Comparison of ENCODE assay signal across 1 cellular context in the genomic region with DNA sequence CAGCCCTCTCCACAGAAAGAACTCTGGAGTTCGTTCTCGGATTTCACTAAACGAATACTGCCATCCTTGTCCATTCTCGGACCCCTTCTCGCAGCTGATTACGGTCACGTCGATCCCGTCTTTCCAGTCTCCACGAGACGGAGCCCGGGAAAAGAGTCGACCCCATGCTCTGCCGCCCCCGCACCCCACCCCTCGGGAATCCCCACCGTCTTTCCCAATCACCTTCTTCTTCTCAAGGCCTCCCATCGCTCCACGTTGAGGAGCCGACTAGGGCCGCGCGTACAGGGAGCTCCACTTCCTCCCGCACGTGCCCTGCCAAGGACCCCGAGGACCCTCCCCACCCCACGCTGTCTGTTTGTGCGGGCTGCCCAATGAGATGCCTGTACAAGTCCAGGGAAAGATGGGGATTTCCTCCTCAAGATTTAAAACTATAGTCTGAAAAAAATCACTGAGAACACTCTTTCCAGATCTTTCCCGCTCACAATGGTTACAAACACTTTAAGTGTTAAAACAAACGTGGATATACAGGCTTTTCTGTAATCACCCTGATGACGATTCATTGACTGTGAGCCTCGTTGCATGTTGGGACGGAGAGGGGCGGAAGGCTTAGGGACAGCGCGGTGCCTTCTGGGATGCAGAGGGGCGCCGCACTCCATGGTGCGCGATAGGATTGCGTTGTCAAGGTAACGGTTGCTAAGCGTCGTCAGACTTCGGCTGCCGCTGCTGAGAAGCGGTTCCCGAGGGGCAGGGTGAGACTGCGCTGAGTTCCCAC.
TF ChIP-seq lines count a peak whose summit lies in the region.

A gene (minus strand): TSS at position 323 of the 772 bp plus-strand sequence. CDS start 77 bp downstream, at position 246.

TF ChIP-seq in HepG2, 621 proteins besides CTCF, POLR2A, EP300 and RAD21 (continued from another document and continues in another):
- TF ChIP-seq, protein P1, sequence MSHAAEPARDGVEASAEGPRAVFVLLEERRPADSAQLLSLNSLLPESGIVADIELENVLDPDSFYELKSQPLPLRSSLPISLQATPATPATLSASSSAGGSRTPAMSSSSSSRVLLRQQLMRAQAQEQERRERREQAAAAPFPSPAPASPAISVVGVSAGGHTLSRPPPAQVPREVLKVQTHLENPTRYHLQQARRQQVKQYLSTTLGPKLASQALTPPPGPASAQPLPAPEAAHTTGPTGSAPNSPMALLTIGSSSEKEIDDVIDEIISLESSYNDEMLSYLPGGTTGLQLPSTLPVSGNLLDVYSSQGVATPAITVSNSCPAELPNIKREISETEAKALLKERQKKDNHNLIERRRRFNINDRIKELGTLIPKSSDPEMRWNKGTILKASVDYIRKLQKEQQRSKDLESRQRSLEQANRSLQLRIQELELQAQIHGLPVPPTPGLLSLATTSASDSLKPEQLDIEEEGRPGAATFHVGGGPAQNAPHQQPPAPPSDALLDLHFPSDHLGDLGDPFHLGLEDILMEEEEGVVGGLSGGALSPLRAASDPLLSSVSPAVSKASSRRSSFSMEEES (CRISPR knock-in tag; IDR thresholded peaks at IDR 0.05), result no peak
- TF ChIP-seq NONO (IDR thresholded peaks at IDR 0.05) (no peak), NONO (CRISPR knock-in tag; conservative IDR thresholded peaks at IDR 0.05) (peak; percentile 68), ZNF713 (CRISPR knock-in tag; IDR thresholded peaks at IDR 0.05) (no peak), GABPA (IDR thresholded peaks at IDR 0.05; ENCODE audit: low read depth, low read length) (peak; percentile 56), GABPA (CRISPR knock-in tag; IDR thresholded peaks at IDR 0.05; ENCODE audit: low read depth) (peak; percentile 88), ZNF253 (CRISPR knock-in tag; IDR thresholded peaks at IDR 0.05; ENCODE audit: borderline replicate concordance) (no peak), SOX5 (CRISPR knock-in tag; IDR thresholded peaks at IDR 0.05; ENCODE audit: borderline replicate concordance) (no peak), ZNF552 (CRISPR knock-in tag; IDR thresholded peaks at IDR 0.05; ENCODE audit: borderline replicate concordance) (no peak), ZNF816 (CRISPR knock-in tag; IDR thresholded peaks at IDR 0.05; ENCODE audit: borderline replicate concordance) (no peak), AGO2 (optimal IDR thresholded peaks at IDR 0.05; ENCODE audit: low read depth, low read length) (no peak), KDM1A (CRISPR knock-in tag; IDR thresholded peaks at IDR 0.05) (no peak), ZNF644 (CRISPR knock-in tag; IDR thresholded peaks at IDR 0.05; ENCODE audit: low read depth) (no peak), EED (CRISPR knock-in tag; IDR thresholded peaks at IDR 0.05) (no peak), ZFAT (CRISPR knock-in tag; conservative IDR thresholded peaks at IDR 0.05) (no peak), SMAD3 (CRISPR knock-in tag; IDR thresholded peaks at IDR 0.05) (no peak), SIN3A (IDR thresholded peaks at IDR 0.05; ENCODE audit: borderline replicate concordance, low read depth, low read length) (peak; percentile 84), TARDBP (CRISPR knock-in tag; IDR thresholded peaks at IDR 0.05) (no peak; the same call in none of the 2 replicates), ONECUT2 (CRISPR knock-in tag; IDR thresholded peaks at IDR 0.05) (no peak), ZNF670 (CRISPR knock-in tag; IDR thresholded peaks at IDR 0.05; ENCODE audit: borderline replicate concordance) (no peak; the same call in 1 of the 2 replicates), ZNF263 (CRISPR knock-in tag; IDR thresholded peaks at IDR 0.05) (no peak), FOXO1 (CRISPR knock-in tag; IDR thresholded peaks at IDR 0.05) (no peak), SKI (IDR thresholded peaks at IDR 0.05; ENCODE audit: partially characterized antibody) (no peak), ZFP36L1 (CRISPR knock-in tag; IDR thresholded peaks at IDR 0.05) (peak; percentile 71; the same call in 1 of the 2 replicates), ZNF446 (CRISPR knock-in tag; IDR thresholded peaks at IDR 0.05) (no peak), FLYWCH1 (CRISPR knock-in tag; IDR thresholded peaks at IDR 0.05) (no peak), ATF7-NPFF (CRISPR knock-in tag; IDR thresholded peaks at IDR 0.05; ENCODE audit: low read depth) (no peak), ERF (CRISPR knock-in tag; IDR thresholded peaks at IDR 0.05) (0 out of 2 replicates have a peak, but pooled peaks have one; percentile 19), KLF15 (CRISPR knock-in tag; IDR thresholded peaks at IDR 0.05; ENCODE audit: borderline replicate concordance) (no peak), ARNTL (CRISPR knock-in tag; IDR thresholded peaks at IDR 0.05) (peak; percentile 94), ZNF121 (CRISPR knock-in tag; IDR thresholded peaks at IDR 0.05) (no peak), ZKSCAN8 (CRISPR knock-in tag; IDR thresholded peaks at IDR 0.05; ENCODE audit: borderline replicate concordance) (no peak), ZNF773 (CRISPR knock-in tag; IDR thresholded peaks at IDR 0.05; ENCODE audit: borderline replicate concordance) (no peak), ZNF788 (CRISPR knock-in tag; IDR thresholded peaks at IDR 0.05; ENCODE audit: borderline replicate concordance) (peak; percentile 55; the same call in 1 of the 2 replicates), ARNT (IDR thresholded peaks at IDR 0.05) (no peak), TCF12 (IDR thresholded peaks at IDR 0.05) (no peak), TCF12 (CRISPR knock-in tag; IDR thresholded peaks at IDR 0.05) (no peak), ZNF431 (CRISPR knock-in tag; IDR thresholded peaks at IDR 0.05; ENCODE audit: borderline replicate concordance, low read depth) (no peak), ADNP (CRISPR knock-in tag; IDR thresholded peaks at IDR 0.05) (no peak), U2AF1 (optimal IDR thresholded peaks at IDR 0.05; ENCODE audit: low read depth, low read length) (no peak), NFKB2 (CRISPR knock-in tag; IDR thresholded peaks at IDR 0.05; ENCODE audit: borderline replicate concordance) (0 out of 2 replicates have a peak, but pooled peaks have one; percentile 35), HDAC1 (CRISPR knock-in tag; IDR thresholded peaks at IDR 0.05) (peak; percentile 86; the same call in 1 of the 2 replicates), ZNF782 (CRISPR knock-in tag; IDR thresholded peaks at IDR 0.05; ENCODE audit: borderline replicate concordance) (no peak), HCFC1 (IDR thresholded peaks at IDR 0.05; ENCODE audit: low read depth, low read length) (peak; percentile 93), MEIS1 (CRISPR knock-in tag; IDR thresholded peaks at IDR 0.05; ENCODE audit: borderline replicate concordance) (no peak), MIER2 (CRISPR knock-in tag; IDR thresholded peaks at IDR 0.05) (no peak)
- TF ChIP-seq, protein P2, sequence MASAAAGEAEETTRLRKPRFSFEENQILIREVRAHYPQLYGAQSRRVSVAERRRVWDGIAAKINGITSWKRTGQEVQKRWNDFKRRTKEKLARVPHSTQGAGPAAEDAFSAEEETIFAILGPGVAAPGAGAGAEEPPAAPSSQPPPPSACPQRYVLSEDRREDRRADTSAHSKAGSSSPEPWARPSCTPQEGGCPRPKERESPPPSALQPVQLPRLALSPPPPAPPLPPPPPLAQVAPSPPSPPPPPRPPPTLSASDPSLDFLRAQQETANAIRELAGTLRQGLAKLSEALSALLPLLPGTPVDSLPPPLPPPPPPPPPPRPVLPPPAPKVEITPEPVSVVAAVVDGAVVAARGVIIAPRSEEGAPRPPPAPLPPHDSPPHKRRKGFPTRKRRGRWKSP (CRISPR knock-in tag; IDR thresholded peaks at IDR 0.05), result 0 out of 2 replicates have a peak, but pooled peaks have one; percentile 30
- TF ChIP-seq, protein P3, sequence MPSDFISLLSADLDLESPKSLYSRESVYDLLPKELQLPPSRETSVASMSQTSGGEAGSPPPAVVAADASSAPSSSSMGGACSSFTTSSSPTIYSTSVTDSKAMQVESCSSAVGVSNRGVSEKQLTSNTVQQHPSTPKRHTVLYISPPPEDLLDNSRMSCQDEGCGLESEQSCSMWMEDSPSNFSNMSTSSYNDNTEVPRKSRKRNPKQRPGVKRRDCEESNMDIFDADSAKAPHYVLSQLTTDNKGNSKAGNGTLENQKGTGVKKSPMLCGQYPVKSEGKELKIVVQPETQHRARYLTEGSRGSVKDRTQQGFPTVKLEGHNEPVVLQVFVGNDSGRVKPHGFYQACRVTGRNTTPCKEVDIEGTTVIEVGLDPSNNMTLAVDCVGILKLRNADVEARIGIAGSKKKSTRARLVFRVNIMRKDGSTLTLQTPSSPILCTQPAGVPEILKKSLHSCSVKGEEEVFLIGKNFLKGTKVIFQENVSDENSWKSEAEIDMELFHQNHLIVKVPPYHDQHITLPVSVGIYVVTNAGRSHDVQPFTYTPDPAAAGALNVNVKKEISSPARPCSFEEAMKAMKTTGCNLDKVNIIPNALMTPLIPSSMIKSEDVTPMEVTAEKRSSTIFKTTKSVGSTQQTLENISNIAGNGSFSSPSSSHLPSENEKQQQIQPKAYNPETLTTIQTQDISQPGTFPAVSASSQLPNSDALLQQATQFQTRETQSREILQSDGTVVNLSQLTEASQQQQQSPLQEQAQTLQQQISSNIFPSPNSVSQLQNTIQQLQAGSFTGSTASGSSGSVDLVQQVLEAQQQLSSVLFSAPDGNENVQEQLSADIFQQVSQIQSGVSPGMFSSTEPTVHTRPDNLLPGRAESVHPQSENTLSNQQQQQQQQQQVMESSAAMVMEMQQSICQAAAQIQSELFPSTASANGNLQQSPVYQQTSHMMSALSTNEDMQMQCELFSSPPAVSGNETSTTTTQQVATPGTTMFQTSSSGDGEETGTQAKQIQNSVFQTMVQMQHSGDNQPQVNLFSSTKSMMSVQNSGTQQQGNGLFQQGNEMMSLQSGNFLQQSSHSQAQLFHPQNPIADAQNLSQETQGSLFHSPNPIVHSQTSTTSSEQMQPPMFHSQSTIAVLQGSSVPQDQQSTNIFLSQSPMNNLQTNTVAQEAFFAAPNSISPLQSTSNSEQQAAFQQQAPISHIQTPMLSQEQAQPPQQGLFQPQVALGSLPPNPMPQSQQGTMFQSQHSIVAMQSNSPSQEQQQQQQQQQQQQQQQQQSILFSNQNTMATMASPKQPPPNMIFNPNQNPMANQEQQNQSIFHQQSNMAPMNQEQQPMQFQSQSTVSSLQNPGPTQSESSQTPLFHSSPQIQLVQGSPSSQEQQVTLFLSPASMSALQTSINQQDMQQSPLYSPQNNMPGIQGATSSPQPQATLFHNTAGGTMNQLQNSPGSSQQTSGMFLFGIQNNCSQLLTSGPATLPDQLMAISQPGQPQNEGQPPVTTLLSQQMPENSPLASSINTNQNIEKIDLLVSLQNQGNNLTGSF (CRISPR knock-in tag; IDR thresholded peaks at IDR 0.05), result no peak
- TF ChIP-seq, protein P4, sequence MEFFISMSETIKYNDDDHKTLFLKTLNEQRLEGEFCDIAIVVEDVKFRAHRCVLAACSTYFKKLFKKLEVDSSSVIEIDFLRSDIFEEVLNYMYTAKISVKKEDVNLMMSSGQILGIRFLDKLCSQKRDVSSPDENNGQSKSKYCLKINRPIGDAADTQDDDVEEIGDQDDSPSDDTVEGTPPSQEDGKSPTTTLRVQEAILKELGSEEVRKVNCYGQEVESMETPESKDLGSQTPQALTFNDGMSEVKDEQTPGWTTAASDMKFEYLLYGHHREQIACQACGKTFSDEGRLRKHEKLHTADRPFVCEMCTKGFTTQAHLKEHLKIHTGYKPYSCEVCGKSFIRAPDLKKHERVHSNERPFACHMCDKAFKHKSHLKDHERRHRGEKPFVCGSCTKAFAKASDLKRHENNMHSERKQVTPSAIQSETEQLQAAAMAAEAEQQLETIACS (CRISPR knock-in tag; IDR thresholded peaks at IDR 0.05), result no peak; the same call in 1 of the 2 replicates
- TF ChIP-seq, protein P5, sequence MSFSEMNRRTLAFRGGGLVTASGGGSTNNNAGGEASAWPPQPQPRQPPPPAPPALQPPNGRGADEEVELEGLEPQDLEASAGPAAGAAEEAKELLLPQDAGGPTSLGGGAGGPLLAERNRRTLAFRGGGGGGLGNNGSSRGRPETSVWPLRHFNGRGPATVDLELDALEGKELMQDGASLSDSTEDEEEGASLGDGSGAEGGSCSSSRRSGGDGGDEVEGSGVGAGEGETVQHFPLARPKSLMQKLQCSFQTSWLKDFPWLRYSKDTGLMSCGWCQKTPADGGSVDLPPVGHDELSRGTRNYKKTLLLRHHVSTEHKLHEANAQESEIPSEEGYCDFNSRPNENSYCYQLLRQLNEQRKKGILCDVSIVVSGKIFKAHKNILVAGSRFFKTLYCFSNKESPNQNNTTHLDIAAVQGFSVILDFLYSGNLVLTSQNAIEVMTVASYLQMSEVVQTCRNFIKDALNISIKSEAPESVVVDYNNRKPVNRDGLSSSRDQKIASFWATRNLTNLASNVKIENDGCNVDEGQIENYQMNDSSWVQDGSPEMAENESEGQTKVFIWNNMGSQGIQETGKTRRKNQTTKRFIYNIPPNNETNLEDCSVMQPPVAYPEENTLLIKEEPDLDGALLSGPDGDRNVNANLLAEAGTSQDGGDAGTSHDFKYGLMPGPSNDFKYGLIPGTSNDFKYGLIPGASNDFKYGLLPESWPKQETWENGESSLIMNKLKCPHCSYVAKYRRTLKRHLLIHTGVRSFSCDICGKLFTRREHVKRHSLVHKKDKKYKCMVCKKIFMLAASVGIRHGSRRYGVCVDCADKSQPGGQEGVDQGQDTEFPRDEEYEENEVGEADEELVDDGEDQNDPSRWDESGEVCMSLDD (CRISPR knock-in tag; IDR thresholded peaks at IDR 0.05; ENCODE audit: borderline replicate concordance), result no peak
- TF ChIP-seq, protein P6, sequence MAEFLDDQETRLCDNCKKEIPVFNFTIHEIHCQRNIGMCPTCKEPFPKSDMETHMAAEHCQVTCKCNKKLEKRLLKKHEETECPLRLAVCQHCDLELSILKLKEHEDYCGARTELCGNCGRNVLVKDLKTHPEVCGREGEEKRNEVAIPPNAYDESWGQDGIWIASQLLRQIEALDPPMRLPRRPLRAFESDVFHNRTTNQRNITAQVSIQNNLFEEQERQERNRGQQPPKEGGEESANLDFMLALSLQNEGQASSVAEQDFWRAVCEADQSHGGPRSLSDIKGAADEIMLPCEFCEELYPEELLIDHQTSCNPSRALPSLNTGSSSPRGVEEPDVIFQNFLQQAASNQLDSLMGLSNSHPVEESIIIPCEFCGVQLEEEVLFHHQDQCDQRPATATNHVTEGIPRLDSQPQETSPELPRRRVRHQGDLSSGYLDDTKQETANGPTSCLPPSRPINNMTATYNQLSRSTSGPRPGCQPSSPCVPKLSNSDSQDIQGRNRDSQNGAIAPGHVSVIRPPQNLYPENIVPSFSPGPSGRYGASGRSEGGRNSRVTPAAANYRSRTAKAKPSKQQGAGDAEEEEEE (CRISPR knock-in tag; IDR thresholded peaks at IDR 0.05; ENCODE audit: borderline replicate concordance), result peak; percentile 12; the same call in 1 of the 2 replicates
- TF ChIP-seq, protein P7, sequence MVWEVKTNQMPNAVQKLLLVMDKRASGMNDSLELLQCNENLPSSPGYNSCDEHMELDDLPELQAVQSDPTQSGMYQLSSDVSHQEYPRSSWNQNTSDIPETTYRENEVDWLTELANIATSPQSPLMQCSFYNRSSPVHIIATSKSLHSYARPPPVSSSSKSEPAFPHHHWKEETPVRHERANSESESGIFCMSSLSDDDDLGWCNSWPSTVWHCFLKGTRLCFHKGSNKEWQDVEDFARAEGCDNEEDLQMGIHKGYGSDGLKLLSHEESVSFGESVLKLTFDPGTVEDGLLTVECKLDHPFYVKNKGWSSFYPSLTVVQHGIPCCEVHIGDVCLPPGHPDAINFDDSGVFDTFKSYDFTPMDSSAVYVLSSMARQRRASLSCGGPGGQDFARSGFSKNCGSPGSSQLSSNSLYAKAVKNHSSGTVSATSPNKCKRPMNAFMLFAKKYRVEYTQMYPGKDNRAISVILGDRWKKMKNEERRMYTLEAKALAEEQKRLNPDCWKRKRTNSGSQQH (CRISPR knock-in tag; IDR thresholded peaks at IDR 0.05; ENCODE audit: low read depth), result peak; percentile 64; the same call in 1 of the 2 replicates
- TF ChIP-seq, protein P8, sequence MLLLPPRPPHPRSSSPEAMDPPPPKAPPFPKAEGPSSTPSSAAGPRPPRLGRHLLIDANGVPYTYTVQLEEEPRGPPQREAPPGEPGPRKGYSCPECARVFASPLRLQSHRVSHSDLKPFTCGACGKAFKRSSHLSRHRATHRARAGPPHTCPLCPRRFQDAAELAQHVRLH (CRISPR knock-in tag; IDR thresholded peaks at IDR 0.05; ENCODE audit: borderline replicate concordance, low read depth), result no peak
